9 cellular contexts compared by ENCODE assay signal in the genomic region with DNA sequence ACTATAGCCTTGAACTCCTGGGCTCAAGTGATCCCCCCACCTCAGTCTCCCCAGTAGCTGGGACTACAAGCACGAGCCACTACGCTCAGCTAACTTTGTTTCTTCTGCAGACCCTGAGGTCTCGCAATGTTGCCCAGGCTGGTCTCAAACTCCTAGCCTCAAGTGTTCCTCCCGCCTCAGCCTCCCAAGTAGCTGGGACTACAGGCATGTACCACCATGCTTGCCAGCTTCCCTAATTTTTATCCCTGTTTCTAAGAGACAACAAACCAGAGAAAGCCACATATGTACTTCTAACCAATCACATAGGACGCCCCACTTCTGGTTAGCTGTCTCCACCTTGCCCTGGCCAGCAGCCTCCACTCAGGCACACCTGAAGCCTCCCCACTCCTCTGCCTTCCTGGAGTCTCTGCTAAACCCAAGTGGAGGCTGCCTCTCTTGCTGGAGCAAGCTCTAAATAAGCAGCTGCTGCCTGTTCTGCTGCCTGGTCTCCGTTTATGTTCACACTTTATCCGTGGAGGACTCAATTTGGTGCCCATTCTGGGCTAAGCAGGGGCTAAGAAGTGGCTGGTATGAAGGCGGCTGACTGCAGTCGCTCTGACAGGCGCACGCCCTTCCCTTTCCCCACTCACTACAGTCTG. TPM values are rescaled to one million over a fixed set of nuclear protein-coding genes. Genes with fewer than 3 reads are reported as not detected.
DNase-seq lines count a peak whose midpoint lies in the region; ATAC-seq and TF ChIP-seq lines count a peak whose summit lies in the region.
"Had no signal": no experiment of that assay in that cellular context is flagged by ENCODE, and none has a peak within 500 bp of the region (broad histone marks: within the 10 kb centered on the region; RNA-seq: fewer than 3 reads in every experiment).

No MANE protein-coding gene starts in this region.

- no peaks in the 10 kb centered on the region for H3K9me3 Mint-ChIP-seq in neural crest cell

- DNase-seq in right atrium auricular region (ENCODE audit: low spot score) = peak; percentile 55
- no peak for DNase-seq in left cardiac atrium
- DNase-seq in colonic mucosa = no peak
- DNase-seq in neural crest cell (ENCODE audit: low read depth, low spot score) = no peak
- DNase-seq in vagina (ENCODE audit: extremely low spot score in 2 of 2) = peak in 1 of 2 donors; percentile 77
- DNase-seq: pancreas had no signal

- no peak for TF ChIP-seq POLR2A in vagina (IDR thresholded peaks at IDR 0.05)

- peak overlapping the region; percentile 16 for H3K4me3 Mint-ChIP-seq in neural crest cell

- TF ChIP-seq CTCF in right atrium auricular region (IDR thresholded peaks at IDR 0.05) (no peak), colonic mucosa (IDR thresholded peaks at IDR 0.05) (no peak), neural crest cell (conservative IDR thresholded peaks at IDR 0.05) (no peak), vagina (IDR thresholded peaks at IDR 0.05) (no peak)

- H3K4me3 ChIP-seq in right atrium auricular region = no peak overlapping the region
- no peak overlapping the region for H3K4me3 ChIP-seq in colonic mucosa
- no peak overlapping the region for H3K4me3 ChIP-seq in vagina
- H3K4me3 ChIP-seq: pancreas had no signal

- peaks cover 0 to 62% of the 10 kb centered on the region in 2 donors for H3K4me1 ChIP-seq in right atrium auricular region
- H3K4me1 ChIP-seq in colonic mucosa = peaks cover 22% of the 10 kb centered on the region
- peaks cover 62% of the 10 kb centered on the region for H3K4me1 ChIP-seq in vagina

- H3K36me3 Mint-ChIP-seq in neural crest cell (ENCODE audit: low read depth) = no peaks in the 10 kb centered on the region

- ATAC-seq in left cardiac atrium (no peak), HG03442 (IDR thresholded peaks at IDR 0.05; ENCODE audit: unreplicated experiment) (no peak), GM19023 (IDR thresholded peaks at IDR 0.05; ENCODE audit: unreplicated experiment) (no peak), HG03280 (IDR thresholded peaks at IDR 0.05; ENCODE audit: unreplicated experiment) (no peak)

- H3K27me3 Mint-ChIP-seq in neural crest cell (ENCODE audit: low read depth) = no peaks in the 10 kb centered on the region

- peaks cover 32% of the 10 kb centered on the region for H3K4me1 Mint-ChIP-seq in neural crest cell

- H3K27ac ChIP-seq in right atrium auricular region (peak overlapping the region; percentile 71 to 72), colonic mucosa (peak overlapping the region; percentile 68), vagina (peak overlapping the region; percentile 83)

- peak overlapping the region; percentile 14 to 30 for H3K9ac ChIP-seq in colonic mucosa (ENCODE audit: low read depth in 2 of 2, low read length in 2 of 2)

- no peaks in the 10 kb centered on the region for H3K27me3 ChIP-seq in right atrium auricular region
- no peaks in the 10 kb centered on the region for H3K27me3 ChIP-seq in colonic mucosa
- H3K27me3 ChIP-seq in vagina = no peaks in the 10 kb centered on the region
- H3K27me3 ChIP-seq: pancreas had no signal

- H3K9me3 ChIP-seq in right atrium auricular region (no peaks in the 10 kb centered on the region), colonic mucosa (no peaks in the 10 kb centered on the region), vagina (no peaks in the 10 kb centered on the region)
- H3K9me3 ChIP-seq: pancreas had no signal

- H3K27ac Mint-ChIP-seq in neural crest cell (ENCODE audit: unreplicated experiment) = peak overlapping the region; percentile 47

- H3K36me3 ChIP-seq in right atrium auricular region (no peaks in the 10 kb centered on the region), colonic mucosa (no peaks in the 10 kb centered on the region), vagina (no peaks in the 10 kb centered on the region)
- H3K36me3 ChIP-seq: pancreas had no signal

- intact Hi-C loops in left cardiac atrium (cut with DNase I) = no loop called here
- intact Hi-C loops in colonic mucosa (cut with DNase I) = loop anchor here (10.0 kb wide), 1 partner anchor 211 kb away; no protein-coding TSS in a partner anchor
- intact Hi-C loops in vagina (cut with DNase I) = loop anchor here (5.0 kb wide), 1 partner anchor 83 kb away; no protein-coding TSS in a partner anchor

RNA-seq across cellular contexts. Expression of a gene that starts 24.7 kb away (rescaled TPM):
- total RNA-seq in right atrium auricular region (10 to 100 TPM; 24.0 to 35.8 TPM), left cardiac atrium (10 to 100 TPM; 31.5 to 32.6 TPM), colonic mucosa (10 to 100 TPM; 37.6 to 58.2 TPM), neural crest cell (30.4 and 32.6 TPM in 2 replicates), vagina (24.6 TPM)

RNA-seq across cellular contexts. Expression of a gene that starts 40.5 kb away (rescaled TPM):
- total RNA-seq in right atrium auricular region = 1 to 10 TPM; 2.9 to 3.8 TPM
- 1 to 10 TPM; 3.0 to 4.2 TPM for total RNA-seq in left cardiac atrium
- 1 to 10 TPM; 5.2 to 7.1 TPM for total RNA-seq in colonic mucosa
- 15.6 and 16.3 TPM in 2 replicates for total RNA-seq in neural crest cell
- total RNA-seq in vagina = 1.5 TPM

Comparison
In these comparisons a context has a peak if more than half of its experiments do, and no peak if none do; other contexts are left out.
1. intact Hi-C loops: an anchor here in colonic mucosa (10.0 kb wide) and vagina (5.0 kb wide); none called in left cardiac atrium.